In genomic region chr15:77276943-77277342, GRCh38 we compare ENCODE assay signal across 29 cellular contexts.
"Had no signal": no experiment of that assay in that cellular context is flagged by ENCODE, and none has a peak within 500 bp of the region (broad histone marks: within the 10 kb centered on the region; RNA-seq: fewer than 3 reads in every experiment).

No MANE protein-coding gene starts in this region.

- H3K4me2 ChIP-seq: neural progenitor cell had no signal

- H3K27me3 Mint-ChIP-seq: progenitor cell of endocrine pancreas; stimulated activated naive B cell treated with anti-CD40 and anti-IgM and Interleukin-4, amounts not matched to agents 10 μg/mL and 1 μg/mL and 100 μg/mL, for 72 hours; stimulated activated naive CD8-positive, alpha-beta T cell treated with anti-CD3 and anti-CD28 coated beads, Interleukin-15, Interleukin-2, amounts not matched to agents 100 ng/mL and 50 ng/mL, for 24 hours had no signal

- ATAC-seq: natural killer cell; psoas muscle; right cardiac atrium; right lobe of liver; stimulated activated effector memory CD8-positive, alpha-beta T cell treated with anti-CD3 and anti-CD28 coated beads, Interleukin-12 subunit alpha, Interleukin-12 subunit beta, amount 100 ng/mL, for 72 hours; stimulated activated naive B cell treated with anti-CD40 and anti-IgM and Interleukin-4, amounts not matched to agents 10 μg/mL and 1 μg/mL and 100 μg/mL, for 72 hours had no signal

- H3K4me3 ChIP-seq: neural progenitor cell, ovary, psoas muscle, right lobe of liver, sigmoid colon, stomach, thoracic aorta, thyroid gland, tibial nerve, upper lobe of left lung, vagina had no signal

- H3K4me1 ChIP-seq: parathyroid adenoma, psoas muscle, right lobe of liver, stomach, thyroid gland, upper lobe of left lung had no signal

- DNase-seq: natural killer cell; occipital lobe; ovary; posterior cingulate gyrus; psoas muscle; right cardiac atrium; right lobe of liver; sigmoid colon; small intestine; stimulated activated CD4-positive, alpha-beta T cell treated with anti-CD3 and anti-CD28 coated beads, Interleukin-15, amount 100 ng/mL, for 24 hours; stimulated activated CD4-positive, alpha-beta T cell treated with anti-CD3 and anti-CD28 coated beads, Interleukin-2, amount 100 ng/mL, for 24 hours; stimulated activated CD4-positive, alpha-beta T cell treated with anti-CD3 and anti-CD28 coated beads, Interleukin-2, amount 100 ng/mL, for 48 hours; stimulated activated CD4-positive, alpha-beta T cell treated with anti-CD3 and anti-CD28 coated beads, Interleukin-4, amount 100 ng/mL, for 24 hours; stimulated activated naive B cell treated with anti-CD40 and anti-IgM and Interleukin-4, amounts not matched to agents 10 μg/mL and 1 μg/mL and 100 μg/mL, for 72 hours; stimulated activated naive CD4-positive, alpha-beta T cell treated with Interleukin-2 at 50 U/mL for 16 hours; stomach; thyroid gland; trophoblast cell; upper lobe of left lung had no signal

- H3K79me2 ChIP-seq: parathyroid adenoma had no signal

- H3K9me3 ChIP-seq: ovary, psoas muscle, right lobe of liver, sigmoid colon, stomach, thoracic aorta, thyroid gland, upper lobe of left lung, vagina had no signal

- H3K9ac ChIP-seq: neural progenitor cell, parathyroid adenoma had no signal

- H3K4me3 Mint-ChIP-seq: natural killer cell; nephron; neural progenitor cell; stimulated activated effector memory CD8-positive, alpha-beta T cell treated with anti-CD3 and anti-CD28 coated beads, Interleukin-12 subunit alpha, Interleukin-12 subunit beta, amount 100 ng/mL, for 72 hours; stimulated activated naive B cell treated with anti-CD40 and anti-IgM and Interleukin-4, amounts not matched to agents 10 μg/mL and 1 μg/mL and 100 μg/mL, for 72 hours; stimulated activated naive CD8-positive, alpha-beta T cell treated with anti-CD3 and anti-CD28 coated beads, Interleukin-15, Interleukin-2, amounts not matched to agents 100 ng/mL and 50 ng/mL, for 24 hours had no signal

- H3K27ac Mint-ChIP-seq: natural killer cell; nephron; neural progenitor cell; progenitor cell of endocrine pancreas; stimulated activated effector memory CD8-positive, alpha-beta T cell treated with anti-CD3 and anti-CD28 coated beads, Interleukin-12 subunit alpha, Interleukin-12 subunit beta, amount 100 ng/mL, for 72 hours; stimulated activated naive B cell treated with anti-CD40 and anti-IgM and Interleukin-4, amounts not matched to agents 10 μg/mL and 1 μg/mL and 100 μg/mL, for 72 hours; stimulated activated naive CD8-positive, alpha-beta T cell treated with anti-CD3 and anti-CD28 coated beads, Interleukin-15, Interleukin-2, amounts not matched to agents 100 ng/mL and 50 ng/mL, for 24 hours had no signal

- H3K27me3 ChIP-seq: neural progenitor cell, ovary, right lobe of liver, sigmoid colon, stomach, thyroid gland, tibial nerve, upper lobe of left lung, vagina had no signal

- H3K27ac ChIP-seq: neural progenitor cell, ovary, parathyroid adenoma, psoas muscle, right lobe of liver, sigmoid colon, stomach, thoracic aorta, thyroid gland, tibial nerve, upper lobe of left lung, vagina had no signal

- H3K36me3 Mint-ChIP-seq: natural killer cell had no signal

- FAIRE-seq: small intestine, urothelium cell line had no signal

- H3K36me3 ChIP-seq: neural progenitor cell, ovary, right lobe of liver, sigmoid colon, stomach, thoracic aorta, thyroid gland, upper lobe of left lung, vagina had no signal

- H2AFZ ChIP-seq: neural progenitor cell, parathyroid adenoma had no signal

- H3K9me3 Mint-ChIP-seq: natural killer cell; stimulated activated effector memory CD8-positive, alpha-beta T cell treated with anti-CD3 and anti-CD28 coated beads, Interleukin-12 subunit alpha, Interleukin-12 subunit beta, amount 100 ng/mL, for 72 hours; stimulated activated naive B cell treated with anti-CD40 and anti-IgM and Interleukin-4, amounts not matched to agents 10 μg/mL and 1 μg/mL and 100 μg/mL, for 72 hours; stimulated activated naive CD8-positive, alpha-beta T cell treated with anti-CD3 and anti-CD28 coated beads, Interleukin-15, Interleukin-2, amounts not matched to agents 100 ng/mL and 50 ng/mL, for 24 hours had no signal
